ENCODE assay signal across 8 cellular contexts in genomic region chr20:36435799-36436541, GRCh38.
DNase-seq lines count a peak whose midpoint lies in the region; ATAC-seq, FAIRE-seq and TF ChIP-seq lines count a peak whose summit lies in the region.

No MANE protein-coding gene starts in this region.

- H3K27me3 ChIP-seq in HUES64 (ENCODE audit: insufficient read depth, low read length) (peaks cover 9% of the 10 kb centered on the region), iPS DF 6.9 (ENCODE audit: control insufficient read depth, insufficient read depth, low read length) (no peaks in the 10 kb centered on the region), small intestine (ENCODE audit: control insufficient read depth in 2 of 2, insufficient read depth in 2 of 2, low read length in 2 of 2) (no peaks in the 10 kb centered on the region)

- peak; percentile 36 for DNase-seq in AG10803 (ENCODE audit: low read depth)
- DNase-seq in T-helper 9 cell: peak; percentile 84
- peak; percentile 65 for DNase-seq in astrocyte of the spinal cord (ENCODE audit: low read depth, low spot score)
- peak; percentile 82 for DNase-seq in iPS DF 6.9 (ENCODE audit: low read depth, low spot score)
- DNase-seq in small intestine: peak; percentile 75

- TF ChIP-seq CTCF in AG10803 (conservative IDR thresholded peaks at IDR 0.05; ENCODE audit: low read length) (no peak), astrocyte of the spinal cord (IDR thresholded peaks at IDR 0.05; ENCODE audit: low read depth, low read length) (no peak)

- in situ Hi-C loops in astrocyte of the spinal cord (cut with HindIII; ENCODE audit: low sequenced_read_pairs): no loop called here

- H3K4me1 ChIP-seq in HUES64 (ENCODE audit: insufficient read depth, low read length) (no peaks in the 10 kb centered on the region), iPS DF 6.9 (ENCODE audit: control insufficient read depth, insufficient read depth, low read length) (no peaks in the 10 kb centered on the region), small intestine (ENCODE audit: control insufficient read depth in 2 of 2, insufficient read depth in 1 of 2, low read depth in 1 of 2, low read length in 1 of 2) (no peaks in the 10 kb centered on the region)

- no peak for ATAC-seq in GM18870 (IDR thresholded peaks at IDR 0.05; ENCODE audit: unreplicated experiment)
- ATAC-seq in GM19035 (IDR thresholded peaks at IDR 0.05; ENCODE audit: unreplicated experiment): no peak

- H3K27ac ChIP-seq in HUES64 (ENCODE audit: low read depth, low read length) (no peak overlapping the region), iPS DF 6.9 (ENCODE audit: low read length) (no peak overlapping the region), small intestine (ENCODE audit: low read depth in 1 of 2, low read length in 1 of 2) (no peak overlapping the region)

- H3K9me3 ChIP-seq in HUES64 (ENCODE audit: insufficient read depth, low read depth, low read length): no peaks in the 10 kb centered on the region
- no peaks in the 10 kb centered on the region for H3K9me3 ChIP-seq in iPS DF 6.9 (ENCODE audit: control insufficient read depth, insufficient read depth, low read length)
- no peaks in the 10 kb centered on the region for H3K9me3 ChIP-seq in small intestine (ENCODE audit: control insufficient read depth, low read depth)

- 68% methylated on average over 52 of the region's 52 CpGs for WGBS in HUES64
- no CpG with 5 or more reads among the region's 52 CpGs for WGBS in iPS DF 6.9 (ENCODE audit: insufficient coverage, insufficient read length)
- WGBS in small intestine, 3 donors: 20 to 24% (median 21%) methylated on average over 43 to 52 of the region's 52 CpGs

- H3K4me3 ChIP-seq in AG10803 (ENCODE audit: low read length) (peak overlapping the region; percentile 39), HUES64 (ENCODE audit: low read length) (peak overlapping the region; percentile 40), astrocyte of the spinal cord (ENCODE audit: low read depth, low read length) (peak overlapping the region; percentile 28), iPS DF 6.9 (ENCODE audit: low read length) (peak overlapping the region; percentile 16; the same call in 1 of the 2 replicates), small intestine (ENCODE audit: low read depth in 1 of 2, low read length in 2 of 2) (peak overlapping the region in 1 of 2 donors; percentile 47)

- no peaks in the 10 kb centered on the region for H3K36me3 ChIP-seq in HUES64 (ENCODE audit: insufficient read depth, low read length)
- no peaks in the 10 kb centered on the region for H3K36me3 ChIP-seq in iPS DF 6.9 (ENCODE audit: control insufficient read depth, insufficient read depth, low read length)
- no peaks in the 10 kb centered on the region for H3K36me3 ChIP-seq in small intestine (ENCODE audit: control insufficient read depth in 2 of 2, insufficient read depth in 2 of 2, low read length in 2 of 2)

- no peak for FAIRE-seq in small intestine (lab: Jason Lieb, UNC)

- no peak overlapping the region for H3K9ac ChIP-seq in HUES64 (ENCODE audit: low read depth, low read length)
